8 cellular contexts compared by ENCODE assay signal in the genomic region with DNA sequence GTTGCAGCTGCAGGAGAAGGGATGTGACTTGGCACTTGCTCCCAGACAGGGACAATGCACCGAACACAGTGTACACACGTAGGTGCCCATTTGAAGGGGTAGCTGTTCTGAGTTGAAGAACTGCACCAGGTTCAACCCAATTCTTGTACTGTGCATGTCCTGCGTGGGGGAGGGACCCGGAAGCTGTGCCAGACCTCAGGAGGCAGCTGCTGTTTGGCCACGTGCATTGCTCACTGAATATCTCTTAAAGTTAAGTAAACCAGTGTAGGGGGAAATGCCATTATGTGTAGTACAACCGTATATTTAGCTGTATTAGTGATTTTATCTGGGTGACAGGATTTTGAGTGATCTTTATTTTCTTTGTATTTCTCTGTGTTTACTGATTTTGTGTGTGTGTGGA. TPM values are rescaled to one million over a fixed set of nuclear protein-coding genes. Genes with fewer than 3 reads are reported as not detected.
DNase-seq lines count a peak whose midpoint lies in the region; ATAC-seq and TF ChIP-seq lines count a peak whose summit lies in the region.

No MANE protein-coding gene starts in this region.

- H3K27me3 Mint-ChIP-seq in natural killer cell treated with Interleukin-12 subunit alpha and Interleukin-12 subunit beta and Interleukin-15 and Interleukin-18, amount 100 ng/mL, for 72 hours: peaks cover 0 to 16% of the 10 kb centered on the region in 2 donors

- intact Hi-C loops in HCT116 (cut with micrococcal nuclease): no loop called here
- intact Hi-C loops in OCI-LY7 (cut with micrococcal nuclease; ENCODE audit: unreplicated experiment): loop anchor here (2.0 kb wide), 1 partner anchor 65 kb away; the partner anchor contains the start of gene REPS2
- intact Hi-C loops in dorsolateral prefrontal cortex (cut with DNase I): loop anchor here (1.0 to 10.0 kb wide), 4 partner anchors 12 to 193 kb away; partner anchors contain the start of gene RBBP7 (in 1 of the 2)

- H3K9ac ChIP-seq in HCT116 (ENCODE audit: low read length): peak overlapping the region; percentile 63

- H3K27ac ChIP-seq in HCT116 (ENCODE audit: low read depth, low read length) (0 out of 2 replicates have a peak overlapping the region, but pooled peaks have one; percentile 10), OCI-LY7 (ENCODE audit: low read depth, low read length, poor library complexity, severe bottlenecking) (peak overlapping the region; percentile 78), dorsolateral prefrontal cortex (peak overlapping the region in 35 of 59 donors; percentile 13 to 88 (median 75))

- H3K4me2 ChIP-seq in HCT116 (ENCODE audit: low read length): peak overlapping the region; percentile 83
- H3K4me2 ChIP-seq in OCI-LY7 (ENCODE audit: low read length): peak overlapping the region; percentile 81

- H2AFZ ChIP-seq in HCT116 (ENCODE audit: low read depth, low read length, poor library complexity, severe bottlenecking) (peak overlapping the region; percentile 78), OCI-LY7 (ENCODE audit: low read length) (peak overlapping the region; percentile 93)

- H3K9me2 ChIP-seq in HCT116 (ENCODE audit: insufficient read depth): no peaks in the 10 kb centered on the region
- H3K9me2 ChIP-seq in OCI-LY7 (ENCODE audit: insufficient read depth, low read length): no peaks in the 10 kb centered on the region

- H3K27me3 ChIP-seq in HCT116 (ENCODE audit: insufficient read depth, low read length) (no peaks in the 10 kb centered on the region), dorsolateral prefrontal cortex (peaks cover 0 to 87% (median 33%) of the 10 kb centered on the region in 45 donors)

- CTCF ChIA-PET in HCT116 (lab: Charles Lee) (interaction anchor here (0.7 to 5.5 kb wide), 9 partner anchors 8 to 201 kb away, joined by 3 to 88 read pairs (median 6); partner anchors contain the start of gene RBBP7), OCI-LY7 (lab: Charles Lee; ENCODE audit: unreplicated experiment) (interaction anchor here (0.9 to 3.5 kb wide), 5 partner anchors 9 to 164 kb away, joined by 3 to 20 read pairs (median 4); no protein-coding TSS in a partner anchor)

- no peaks in the 10 kb centered on the region for H3K9me3 ChIP-seq in HCT116 (ENCODE audit: control insufficient read depth in 1 of 2, insufficient read depth in 1 of 2, low read depth in 1 of 2, low read length in 2 of 2)
- no peaks in the 10 kb centered on the region for H3K9me3 ChIP-seq in OCI-LY7 (ENCODE audit: low read length)

- RAD21 ChIA-PET in HCT116 (lab: Charles Lee; ENCODE audit: low non-redundant PET in 1 of 2, low total read pairs in 2 of 2, uncharacterized antibody in 2 of 2, unreplicated experiment in 2 of 2): interaction anchor here (0.9 to 2.3 kb wide), 3 partner anchors 65 to 164 kb away, joined by 3 to 13 read pairs (median 8); partner anchors contain the start of gene REPS2 (in 1 of the 2)

- peaks cover 0 to 12% of the 10 kb centered on the region in 2 donors for H3K4me1 Mint-ChIP-seq in natural killer cell treated with Interleukin-12 subunit alpha and Interleukin-12 subunit beta and Interleukin-15 and Interleukin-18, amount 100 ng/mL, for 72 hours (ENCODE audit: low read depth in 2 of 2)

- H3K4me1 ChIP-seq in HCT116 (ENCODE audit: control insufficient read depth in 1 of 2, insufficient read depth in 2 of 2, low read length in 2 of 2): peaks cover 3 to 9% of the 10 kb centered on the region in 2 experiments; a peak in 3 of 4 replicates
- H3K4me1 ChIP-seq in OCI-LY7 (ENCODE audit: insufficient read depth, low read length, poor library complexity, severe bottlenecking): peaks cover 43% of the 10 kb centered on the region

- no peaks in the 10 kb centered on the region for H3K36me3 Mint-ChIP-seq in natural killer cell treated with Interleukin-12 subunit alpha and Interleukin-12 subunit beta and Interleukin-15 and Interleukin-18, amount 100 ng/mL, for 72 hours

- TF ChIP-seq POLR2A in HCT116 (IDR thresholded peaks at IDR 0.05; ENCODE audit: borderline replicate concordance, extremely low read depth, insufficient read depth, insufficient read length): no peak

- peak overlapping the region; percentile 84 for H3K4me3 Mint-ChIP-seq in natural killer cell treated with Interleukin-12 subunit alpha and Interleukin-12 subunit beta and Interleukin-15 and Interleukin-18, amount 100 ng/mL, for 72 hours

- BruUV-seq in HCT116 (replicated peaks; lab: Mats Ljungman, UMichigan): no TSS peak
- BruUV-seq in OCI-LY7 (replicated peaks; lab: Mats Ljungman, UMichigan): no TSS peak

- POLR2A ChIA-PET in HCT116 (lab: Charles Lee): interaction anchor here (0.6 to 2.0 kb wide), 4 partner anchors 8 to 179 kb away, joined by 3 to 11 read pairs (median 5); no protein-coding TSS in a partner anchor
- POLR2A ChIA-PET in OCI-LY7 (lab: Charles Lee): interaction anchor here (0.6 to 6.3 kb wide), 11 partner anchors 9 to 1470 kb away, joined by 3 to 73 read pairs (median 4); partner anchors contain the start of gene REPS2

- TF ChIP-seq CTCF in HCT116 (IDR thresholded peaks at IDR 0.05 in 2 of 3, conservative IDR thresholded peaks at IDR 0.05 in 1 of 3; ENCODE audit: borderline replicate concordance in 1 of 3, insufficient read depth in 1 of 3, low read depth in 2 of 3, low read length in 2 of 3) (no peak), OCI-LY7 (conservative IDR thresholded peaks at IDR 0.05; ENCODE audit: low read length) (no peak), dorsolateral prefrontal cortex (IDR thresholded peaks at IDR 0.05 in 54 of 56, conservative IDR thresholded peaks at IDR 0.05 in 2 of 56; ENCODE audit: low read depth in 1 of 56, partially characterized antibody in 56 of 56) (no peak)

- ATAC-seq in HCT116: peak; percentile 52
- peak; percentile 61 to 66 for ATAC-seq in natural killer cell treated with Interleukin-12 subunit alpha and Interleukin-12 subunit beta and Interleukin-15 and Interleukin-18, amount 100 ng/mL, for 72 hours
- ATAC-seq in HG02884 (IDR thresholded peaks at IDR 0.05; ENCODE audit: unreplicated experiment): no peak
- ATAC-seq in HG03565 (IDR thresholded peaks at IDR 0.05; ENCODE audit: unreplicated experiment): no peak
- no peak for ATAC-seq in GM19395 (IDR thresholded peaks at IDR 0.05; ENCODE audit: unreplicated experiment)

- H3K79me2 ChIP-seq in HCT116 (ENCODE audit: insufficient read depth, low read length): no peaks in the 10 kb centered on the region
- H3K79me2 ChIP-seq in OCI-LY7 (ENCODE audit: insufficient read depth, low read depth, low read length): no peaks in the 10 kb centered on the region

- H3K9me3 Mint-ChIP-seq in natural killer cell treated with Interleukin-12 subunit alpha and Interleukin-12 subunit beta and Interleukin-15 and Interleukin-18, amount 100 ng/mL, for 72 hours: no peaks in the 10 kb centered on the region

- H3K4me3 ChIP-seq in HCT116 (replicated peaks in 1 of 2; ENCODE audit: low read depth in 1 of 2, low read length in 2 of 2) (peak overlapping the region; percentile 41 to 58), OCI-LY7 (ENCODE audit: low read depth, low read length, poor library complexity, severe bottlenecking) (peak overlapping the region; percentile 58), dorsolateral prefrontal cortex (peak overlapping the region in 58 of 59 donors; percentile 29 to 69 (median 50))

- peak; percentile 87 for DNase-seq in DMS53 (lab: John Stamatoyannopoulos, UW)
- no peak for DNase-seq in HCT116 (ENCODE audit: low read depth, low spot score)
- peak; percentile 67 for DNase-seq in OCI-LY7 (ENCODE audit: low spot score)
- peak in 2 of 10 donors; percentile 40 to 42 for DNase-seq in dorsolateral prefrontal cortex
- no peak for DNase-seq in natural killer cell treated with Interleukin-12 subunit alpha and Interleukin-12 subunit beta and Interleukin-15 and Interleukin-18, amount 100 ng/mL, for 72 hours (ENCODE audit: low spot score)

- H3K36me3 ChIP-seq in HCT116 (ENCODE audit: control insufficient read depth in 1 of 2, insufficient read depth in 2 of 2, low read length in 2 of 2) (no peaks in the 10 kb centered on the region), OCI-LY7 (ENCODE audit: insufficient read depth, low read length) (no peaks in the 10 kb centered on the region)

- no peak for TF ChIP-seq RAD21 in HCT116 (IDR thresholded peaks at IDR 0.05; ENCODE audit: low read depth)

- peak overlapping the region in 1 of 2 donors; percentile 72 for H3K27ac Mint-ChIP-seq in natural killer cell treated with Interleukin-12 subunit alpha and Interleukin-12 subunit beta and Interleukin-15 and Interleukin-18, amount 100 ng/mL, for 72 hours

- H4K20me1 ChIP-seq in HCT116 (ENCODE audit: insufficient read depth): no peaks in the 10 kb centered on the region
- H4K20me1 ChIP-seq in OCI-LY7 (ENCODE audit: insufficient read depth, low read length): no peaks in the 10 kb centered on the region

TF ChIP-seq in HCT116, 20 proteins besides CTCF, POLR2A, EP300 and RAD21:
- TF ChIP-seq ELF1 (IDR thresholded peaks at IDR 0.05; ENCODE audit: borderline replicate concordance, low read depth) (peak; percentile 14; the same call in 1 of the 2 replicates), SP1 (IDR thresholded peaks at IDR 0.05; ENCODE audit: low read depth) (no peak)
- TF ChIP-seq, protein P1, sequence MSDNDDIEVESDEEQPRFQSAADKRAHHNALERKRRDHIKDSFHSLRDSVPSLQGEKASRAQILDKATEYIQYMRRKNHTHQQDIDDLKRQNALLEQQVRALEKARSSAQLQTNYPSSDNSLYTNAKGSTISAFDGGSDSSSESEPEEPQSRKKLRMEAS (IDR thresholded peaks at IDR 0.05): peak; percentile 67

RNA-seq across cellular contexts. Expression of gene RBBP7, which starts 12.0 kb away (rescaled TPM):
- total RNA-seq in HCT116 (2021; ENCODE audit: unreplicated experiment) (146 TPM), OCI-LY7 (2022) (251 and 270 TPM in 2 replicates), dorsolateral prefrontal cortex (100 to 1,000 TPM in 7 of 120 experiments, 10 to 100 TPM in 113; 52.6 to 124 (median 81.9) TPM)
- 89.4 and 146 TPM in 2 replicates for polyA plus RNA-seq in HCT116 (2012)
- total RNA-seq in OCI-LY7 (2014; rRNA removed; shearing (Covaris generic)): 144 and 161 TPM in 2 replicates
- 100 to 1,000 TPM; 131 to 157 TPM for total RNA-seq in natural killer cell treated with Interleukin-12 subunit alpha and Interleukin-12 subunit beta and Interleukin-15 and Interleukin-18, amount 100 ng/mL, for 72 hours

Comparison
In these comparisons a context has a peak if more than half of its experiments do, and no peak if none do; other contexts are left out.
1. DNase-seq: peak in DMS53 (single experiment) and OCI-LY7 (single experiment); none in HCT116 (single experiment) and natural killer cell treated with Interleukin-12 subunit alpha and Interleukin-12 subunit beta and Interleukin-15 and Interleukin-18, amount 100 ng/mL, for 72 hours (single experiment).
2. ATAC-seq: peak in HCT116 (single experiment) and natural killer cell treated with Interleukin-12 subunit alpha and Interleukin-12 subunit beta and Interleukin-15 and Interleukin-18, amount 100 ng/mL, for 72 hours (2 of 2); none in HG02884 (single experiment), HG03565 (single experiment) and GM19395 (single experiment).
3. H3K27ac ChIP-seq: peak in every context shown above with its lines; median percentile 78 in OCI-LY7; 75 in dorsolateral prefrontal cortex; 10 in HCT116.
4. Peak in every context shown above with its lines, with median percentiles within 50 percentile points of each other: H3K4me3 ChIP-seq.